Comparison of ENCODE assay signal across 33 cellular contexts in genomic region chr2:69027060-69027459, GRCh38. TPM values are rescaled to one million over a fixed set of nuclear protein-coding genes. Genes with fewer than 3 reads are reported as not detected.
"Had no signal": no experiment of that assay in that cellular context is flagged by ENCODE, and none has a peak within 500 bp of the region (broad histone marks: within the 10 kb centered on the region; RNA-seq: fewer than 3 reads in every experiment).

No MANE protein-coding gene starts in this region.

- H3K27me3 ChIP-seq: ascending aorta, breast epithelium, cardiac muscle cell, dorsolateral prefrontal cortex, gastroesophageal sphincter had no signal

- H3K36me3 Mint-ChIP-seq: activated naive CD4-positive, alpha-beta T cell treated with anti-CD3 and anti-CD28 coated beads, Interleukin-2, amount 10 ng/mL, durations not matched to agents 7 days and 5 days; activated naive CD4-positive, alpha-beta T cell treated with anti-CD3 and anti-CD28 coated beads, Interleukin-2, amount 50 U/mL, for 72 hours; activated naive CD8-positive, alpha-beta T cell treated with anti-CD3 and anti-CD28 coated beads, Interleukin-2, amount 10 ng/mL, durations not matched to agents 7 days and 5 days had no signal

- H3K36me3 ChIP-seq: ascending aorta, breast epithelium, cardiac muscle cell, gastroesophageal sphincter had no signal

- H3K4me1 Mint-ChIP-seq: activated B cell treated with CpG ODN at 0.5 μM for 24 hours; activated CD4-positive, alpha-beta memory T cell treated with anti-CD3 and anti-CD28 coated beads, Interleukin-2, amount 10 ng/mL, durations not matched to agents 7 days and 5 days; activated naive CD4-positive, alpha-beta T cell treated with anti-CD3 and anti-CD28 coated beads, Interleukin-2, amount 10 ng/mL, durations not matched to agents 7 days and 5 days; activated naive CD8-positive, alpha-beta T cell treated with anti-CD3 and anti-CD28 coated beads, Interleukin-2, amount 10 ng/mL, durations not matched to agents 7 days and 5 days; endodermal cell had no signal

- H3K27ac Mint-ChIP-seq: activated B cell treated with CpG ODN at 0.5 μM for 24 hours; activated CD4-positive, alpha-beta memory T cell treated with anti-CD3 and anti-CD28 coated beads, Interleukin-2, amount 10 ng/mL, durations not matched to agents 7 days and 5 days; activated naive CD4-positive, alpha-beta T cell treated with anti-CD3 and anti-CD28 coated beads, Interleukin-2, amount 10 ng/mL, durations not matched to agents 7 days and 5 days; activated naive CD4-positive, alpha-beta T cell treated with anti-CD3 and anti-CD28 coated beads, Interleukin-2, amount 50 U/mL, for 72 hours; activated naive CD8-positive, alpha-beta T cell treated with anti-CD3 and anti-CD28 coated beads, Interleukin-2, amount 10 ng/mL, durations not matched to agents 7 days and 5 days; activated T-cell treated with anti-CD3 and anti-CD28 coated beads, Interleukin-2, amount 50 U/mL, for 24 hours; activated T-cell treated with anti-CD3 and anti-CD28 coated beads, Interleukin-2, amount 50 U/mL, for 72 hours; brain; dendritic cell treated with granulocyte-macrophage colony-stimulating factor and Interleukin-4, amounts not matched to agents 40 ng/mL and 50 ng/mL, for 4 days; endodermal cell had no signal

- ATAC-seq: activated CD4-positive, CD25-positive, alpha-beta regulatory T cell treated with anti-CD3 and anti-CD28 coated beads, Interleukin-2, amount 50 U/mL, for 24 hours; activated naive CD4-positive, alpha-beta T cell treated with anti-CD3 and anti-CD28 coated beads, Interleukin-2, amount 50 U/mL, for 72 hours; activated T-cell treated with anti-CD3 and anti-CD28 coated beads, Interleukin-2, amount 50 U/mL, for 72 hours; esophagus mucosa; gastroesophageal sphincter had no signal

- H3K9me3 Mint-ChIP-seq: activated CD4-positive, alpha-beta memory T cell treated with anti-CD3 and anti-CD28 coated beads, Interleukin-2, amount 10 ng/mL, durations not matched to agents 7 days and 5 days; activated naive CD4-positive, alpha-beta T cell treated with anti-CD3 and anti-CD28 coated beads, Interleukin-2, amount 10 ng/mL, durations not matched to agents 7 days and 5 days; activated naive CD4-positive, alpha-beta T cell treated with anti-CD3 and anti-CD28 coated beads, Interleukin-2, amount 50 U/mL, for 72 hours; activated naive CD8-positive, alpha-beta T cell treated with anti-CD3 and anti-CD28 coated beads, Interleukin-2, amount 10 ng/mL, durations not matched to agents 7 days and 5 days; activated T-cell treated with anti-CD3 and anti-CD28 coated beads, Interleukin-2, amount 50 U/mL, for 24 hours; activated T-cell treated with anti-CD3 and anti-CD28 coated beads, Interleukin-2, amount 50 U/mL, for 72 hours; dendritic cell treated with granulocyte-macrophage colony-stimulating factor and Interleukin-4, amounts not matched to agents 40 ng/mL and 50 ng/mL, for 4 days; endodermal cell had no signal

- H3K9me3 ChIP-seq: breast epithelium, gastroesophageal sphincter had no signal

- H3K27me3 Mint-ChIP-seq: brain; dendritic cell treated with granulocyte-macrophage colony-stimulating factor and Interleukin-4, amounts not matched to agents 40 ng/mL and 50 ng/mL, for 4 days had no signal

- H3K27ac ChIP-seq: ascending aorta, breast epithelium, cardiac muscle cell, dorsolateral prefrontal cortex, VCaP had no signal

- H3K4me3 Mint-ChIP-seq: activated B cell treated with CpG ODN at 0.5 μM for 24 hours; activated CD4-positive, alpha-beta memory T cell treated with anti-CD3 and anti-CD28 coated beads, Interleukin-2, amount 10 ng/mL, durations not matched to agents 7 days and 5 days; activated naive CD4-positive, alpha-beta T cell treated with anti-CD3 and anti-CD28 coated beads, Interleukin-2, amount 10 ng/mL, durations not matched to agents 7 days and 5 days; activated naive CD8-positive, alpha-beta T cell treated with anti-CD3 and anti-CD28 coated beads, Interleukin-2, amount 10 ng/mL, durations not matched to agents 7 days and 5 days; activated T-cell treated with anti-CD3 and anti-CD28 coated beads, Interleukin-2, amount 50 U/mL, for 24 hours; activated T-cell treated with anti-CD3 and anti-CD28 coated beads, Interleukin-2, amount 50 U/mL, for 72 hours; brain; dendritic cell treated with granulocyte-macrophage colony-stimulating factor and Interleukin-4, amounts not matched to agents 40 ng/mL and 50 ng/mL, for 4 days; endodermal cell had no signal

- DNase-seq: activated B cell treated with CpG ODN at 0.5 μM for 24 hours; activated CD4-positive, alpha-beta memory T cell treated with anti-CD3 and anti-CD28 coated beads, Interleukin-2, amount 10 ng/mL, durations not matched to agents 7 days and 5 days; activated CD4-positive, alpha-beta T cell treated with anti-CD3 and anti-CD28 coated beads for 48 hours; activated CD8-positive, alpha-beta memory T cell treated with anti-CD3 and anti-CD28 coated beads, Interleukin-2, amount 50 U/mL, for 48 hours; activated gamma-delta T cell; activated naive CD4-positive, alpha-beta T cell; activated naive CD4-positive, alpha-beta T cell treated with anti-CD3 and anti-CD28 coated beads, Interleukin-2, amount 10 ng/mL, durations not matched to agents 7 days and 5 days; activated naive CD8-positive, alpha-beta T cell treated with anti-CD3 and anti-CD28 coated beads, Interleukin-2, amount 10 ng/mL, durations not matched to agents 7 days and 5 days; activated T-cell treated with anti-CD3 and anti-CD28 coated beads for 4 hours; activated T-cell treated with anti-CD3 and anti-CD28 coated beads, Interleukin-2, amount 50 U/mL, for 24 hours; activated T-cell treated with anti-CD3 and anti-CD28 coated beads, Interleukin-2, amount 50 U/mL, for 72 hours; central memory CD4-positive, alpha-beta T cell; cerebellar nuclear complex; dorsolateral prefrontal cortex; effector memory CD4-positive, alpha-beta T cell; endodermal cell; foreskin melanocyte; head of caudate nucleus; T-helper 2 cell had no signal

- H3K4me3 ChIP-seq: ascending aorta, breast epithelium, cardiac muscle cell, coronary artery, dorsolateral prefrontal cortex, gastroesophageal sphincter had no signal

RNA-seq across cellular contexts. Expression of gene ANTXR1, which starts 14.1 kb away (rescaled TPM):
- total RNA-seq: activated B cell treated with CpG ODN at 0.5 μM for 24 hours; activated CD4-positive, alpha-beta memory T cell treated with anti-CD3 and anti-CD28 coated beads, Interleukin-2, amount 10 ng/mL, durations not matched to agents 7 days and 5 days; activated naive CD4-positive, alpha-beta T cell treated with anti-CD3 and anti-CD28 coated beads, Interleukin-2, amount 50 U/mL, for 72 hours; activated T-cell treated with anti-CD3 and anti-CD28 coated beads, Interleukin-2, amount 50 U/mL, for 72 hours had no signal

RNA-seq across cellular contexts. Expression of gene GKN1, which starts 52.6 kb away (rescaled TPM):
- total RNA-seq: activated B cell treated with CpG ODN at 0.5 μM for 24 hours; activated CD4-positive, alpha-beta memory T cell treated with anti-CD3 and anti-CD28 coated beads, Interleukin-2, amount 10 ng/mL, durations not matched to agents 7 days and 5 days; activated naive CD4-positive, alpha-beta T cell treated with anti-CD3 and anti-CD28 coated beads, Interleukin-2, amount 50 U/mL, for 72 hours; activated naive CD8-positive, alpha-beta T cell treated with anti-CD3 and anti-CD28 coated beads, Interleukin-2, amount 10 ng/mL, durations not matched to agents 7 days and 5 days; activated T-cell treated with anti-CD3 and anti-CD28 coated beads, Interleukin-2, amount 50 U/mL, for 72 hours; breast epithelium; cardiac muscle cell; dorsolateral prefrontal cortex; endodermal cell; epithelial cell of proximal tubule; esophagus mucosa; fibroblast of lung; T-helper 1 cell treated with Interleukin-12 subunit alpha and Interleukin-12 subunit beta and Interleukin-4 antibody, amounts not matched to agents 30 ng/mL and 1 ng/mL, for 36 hours had no signal
- polyA plus RNA-seq: cardiac muscle cell, fibroblast of lung had no signal
